15 cellular contexts compared by ENCODE assay signal in genomic region chr17:80908776-80909175, GRCh38.
"Had no signal": no experiment of that assay in that cellular context is flagged by ENCODE, and none has a peak within 500 bp of the region (broad histone marks: within the 10 kb centered on the region; RNA-seq: fewer than 3 reads in every experiment).

No MANE protein-coding gene starts in this region.

- H3K27me3 ChIP-seq: dorsolateral prefrontal cortex had no signal

- ATAC-seq: left lobe of liver, right cardiac atrium had no signal

- DNase-seq: activated CD4-positive, CD25-positive, alpha-beta regulatory T cell treated with anti-CD3 and anti-CD28 coated beads, Interleukin-2, amount 50 U/mL, for 72 hours; activated naive CD4-positive, alpha-beta T cell; dorsolateral prefrontal cortex; endodermal cell; head of caudate nucleus; islet precursor cell; mammary epithelial cell; right cardiac atrium; small intestine; stimulated activated CD4-positive, alpha-beta T cell treated with anti-CD3 and anti-CD28 coated beads, Interleukin-4, amount 100 ng/mL, for 4 hours; stimulated activated CD8-positive, alpha-beta memory T cell treated with anti-CD3 and anti-CD28 coated beads, Interleukin-4, amount 100 ng/mL, for 48 hours; T1000 had no signal

- H3K27ac ChIP-seq: dorsolateral prefrontal cortex had no signal

- FAIRE-seq: astrocyte, frontal cortex, small intestine had no signal

- H3K4me3 ChIP-seq: dorsolateral prefrontal cortex had no signal
